In the genomic region with DNA sequence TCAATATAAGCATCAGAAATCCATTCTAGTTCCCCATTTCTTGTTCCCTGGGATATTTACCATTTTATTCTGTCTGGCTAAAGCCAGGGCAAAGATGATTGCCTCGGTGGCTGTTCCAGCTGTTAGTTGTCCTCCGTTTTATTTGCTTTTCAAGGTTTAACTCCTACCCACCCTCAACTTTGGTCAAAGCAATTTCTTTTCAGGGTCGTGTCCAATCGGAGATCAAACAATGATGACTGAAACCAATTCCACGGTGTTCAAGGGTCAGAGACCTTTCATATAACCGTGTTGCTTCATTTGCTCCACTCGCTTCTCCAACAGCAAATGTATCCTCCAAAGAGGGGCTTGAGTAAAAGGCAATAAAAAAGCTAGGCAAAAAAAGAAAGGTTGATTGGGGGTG, we compare ENCODE assay signal across 16 cellular contexts.
DNase-seq lines count a peak whose midpoint lies in the region; ATAC-seq and TF ChIP-seq lines count a peak whose summit lies in the region.
"Had no signal": no experiment of that assay in that cellular context is flagged by ENCODE, and none has a peak within 500 bp of the region (broad histone marks: within the 10 kb centered on the region; RNA-seq: fewer than 3 reads in every experiment).

No MANE protein-coding gene starts in this region.

- no peaks in the 10 kb centered on the region for H3K27me3 ChIP-seq in right cardiac atrium (ENCODE audit: control insufficient read depth, insufficient read depth)
- no peaks in the 10 kb centered on the region for H3K27me3 ChIP-seq in ectodermal cell (ENCODE audit: control insufficient read depth, insufficient read depth, low read length, poor library complexity, severe bottlenecking)

- H3K4me3 Mint-ChIP-seq in neural crest cell: peak overlapping the region; percentile 83

- H3K36me3 Mint-ChIP-seq in neural crest cell (ENCODE audit: low read depth): no peaks in the 10 kb centered on the region

- H3K4me1 ChIP-seq in right cardiac atrium (ENCODE audit: control insufficient read depth, insufficient read depth, low read length): no peaks in the 10 kb centered on the region
- peaks cover 7% of the 10 kb centered on the region for H3K4me1 ChIP-seq in ectodermal cell (ENCODE audit: control insufficient read depth, insufficient read depth, low read length)

- H3K9me3 Mint-ChIP-seq in neural crest cell: peaks cover under 1% of the 10 kb centered on the region

- no peak for TF ChIP-seq CTCF in neural crest cell (conservative IDR thresholded peaks at IDR 0.05)

- H3K4me3 ChIP-seq in right cardiac atrium (ENCODE audit: low read length): peak overlapping the region; percentile 81
- H3K4me3 ChIP-seq in ectodermal cell (ENCODE audit: insufficient read depth, low read depth, low read length): peak overlapping the region; percentile 61

- no peaks in the 10 kb centered on the region for H3K36me3 ChIP-seq in ectodermal cell (ENCODE audit: control insufficient read depth, insufficient read depth, low read length)
- H3K36me3 ChIP-seq: neutrophil had no signal

- no peak overlapping the region for H3K27ac Mint-ChIP-seq in neural crest cell (ENCODE audit: unreplicated experiment)
- H3K27ac Mint-ChIP-seq: T-helper 17 cell had no signal

- WGBS in right cardiac atrium: 42% methylated on average over 7 of the region's 7 CpGs
- WGBS in ectodermal cell, 2 experiments: 42 to 55% methylated on average over 6 to 7 of the region's 7 CpGs

- no peak for DNase-seq in right cardiac atrium
- DNase-seq in Right ventricle myocardium superior: no peak
- no peak for DNase-seq in neural crest cell (ENCODE audit: low read depth, low spot score)
- DNase-seq in HuH-7.5 (ENCODE audit: low spot score): no peak
- no peak for DNase-seq in germinal center (ENCODE audit: low spot score)
- no peak for DNase-seq in NCI-H510A treated with DMSO at 0.1 percent for 48 hours (lab: John Stamatoyannopoulos, UW)
- DNase-seq: activated CD4-positive, alpha-beta T cell treated with anti-CD3 and anti-CD28 coated beads for 48 hours; activated T-cell treated with anti-CD3 and anti-CD28 coated beads, Interleukin-2, amount 50 U/mL, for 1 hour; effector CD4-positive, alpha-beta T cell; NCI-H1048; NCI-H226; T-helper 17 cell had no signal

- ATAC-seq in right cardiac atrium: no peak
- no peak for ATAC-seq in Right ventricle myocardium superior (ENCODE audit: poor library complexity)
- no peak for ATAC-seq in HG03378 (IDR thresholded peaks at IDR 0.05; ENCODE audit: unreplicated experiment)
- ATAC-seq: HCT116, T-helper 17 cell had no signal

- H3K9me3 ChIP-seq in right cardiac atrium (ENCODE audit: control insufficient read depth, low read length) (no peaks in the 10 kb centered on the region), ectodermal cell (ENCODE audit: control insufficient read depth, low read length) (no peaks in the 10 kb centered on the region)
- H3K9me3 ChIP-seq: neutrophil had no signal

- peaks cover 30% of the 10 kb centered on the region for H3K4me1 Mint-ChIP-seq in neural crest cell

- H3K27ac ChIP-seq in right cardiac atrium (ENCODE audit: low read length) (no peak overlapping the region), ectodermal cell (ENCODE audit: insufficient read depth, low read depth, low read length, poor library complexity, severe bottlenecking) (no peak overlapping the region)
- H3K27ac ChIP-seq: neutrophil had no signal

- intact Hi-C loops in right cardiac atrium (cut with DNase I) (loop anchor here in 1 of 4 donors (10.0 kb wide), 1 partner anchor 221 kb away; no protein-coding TSS in a partner anchor), Right ventricle myocardium superior (cut with DNase I) (no loop called here)

- peaks cover 3% of the 10 kb centered on the region for H3K27me3 Mint-ChIP-seq in neural crest cell (ENCODE audit: low read depth)
